Comparison of ENCODE assay signal across 9 cellular contexts in genomic region chr9:124254261-124254682, GRCh38. TPM values are rescaled to one million over a fixed set of nuclear protein-coding genes. Genes with fewer than 3 reads are reported as not detected.
DNase-seq lines count a peak whose midpoint lies in the region; ATAC-seq and TF ChIP-seq lines count a peak whose summit lies in the region.
"Had no signal": no experiment of that assay in that cellular context is flagged by ENCODE, and none has a peak within 500 bp of the region (broad histone marks: within the 10 kb centered on the region; RNA-seq: fewer than 3 reads in every experiment).

No MANE protein-coding gene starts in this region.

- no TSS peak for BruUV-seq in OCI-LY7 (replicated peaks; lab: Mats Ljungman, UMichigan)

- intact Hi-C loops in OCI-LY7 (cut with micrococcal nuclease; ENCODE audit: unreplicated experiment), result no loop called here

- H3K79me2 ChIP-seq in OCI-LY7 (ENCODE audit: insufficient read depth, low read depth, low read length), result peaks cover 5% of the 10 kb centered on the region; the same call in 1 of the 2 replicates

- peak; percentile 40 for DNase-seq in activated T-cell treated with anti-CD3 and anti-CD28 coated beads for 24 hours (ENCODE audit: low read depth)
- DNase-seq in activated T-cell treated with anti-CD3 and anti-CD28 coated beads for 4 hours, result no peak
- peak; percentile 51 for DNase-seq in OCI-LY7 (ENCODE audit: low spot score)
- peak; percentile 22 to 69 for DNase-seq in stimulated activated CD8-positive, alpha-beta memory T cell treated with anti-CD3 and anti-CD28 coated beads, Interleukin-7, amount 100 ng/mL, for 48 hours (ENCODE audit: extremely low read depth in 1 of 2, low read depth in 1 of 2)
- DNase-seq in H4 (ENCODE audit: low spot score), result no peak
- DNase-seq in DMS 273 treated with DMSO at 0.1 percent for 48 hours (lab: John Stamatoyannopoulos, UW), result no peak
- DNase-seq in foreskin melanocyte, result no peak

- H2AFZ ChIP-seq in OCI-LY7 (ENCODE audit: low read length), result peak overlapping the region; percentile 64

- H3K36me3 ChIP-seq in OCI-LY7 (ENCODE audit: insufficient read depth, low read length), result no peaks in the 10 kb centered on the region

- peaks cover 5% of the 10 kb centered on the region; the same call in 1 of the 2 replicates for H4K20me1 ChIP-seq in OCI-LY7 (ENCODE audit: insufficient read depth, low read length)

- CTCF ChIA-PET in OCI-LY7 (lab: Charles Lee; ENCODE audit: unreplicated experiment), result no interaction called here

- POLR2A ChIA-PET in OCI-LY7 (lab: Charles Lee), result interaction anchor here (0.7 kb wide), 1 partner anchor 22 kb away, joined by 3 read pairs; no protein-coding TSS in a partner anchor

- no peak for TF ChIP-seq CTCF in OCI-LY7 (conservative IDR thresholded peaks at IDR 0.05; ENCODE audit: low read length)

- peak; percentile 43 for ATAC-seq in HG02623 (IDR thresholded peaks at IDR 0.05; ENCODE audit: unreplicated experiment)

- H3K27ac ChIP-seq in OCI-LY7 (ENCODE audit: low read depth, low read length, poor library complexity, severe bottlenecking), result peak overlapping the region; percentile 29
- H3K27ac ChIP-seq: C4-2B had no signal

- no peaks in the 10 kb centered on the region for H3K9me2 ChIP-seq in OCI-LY7 (ENCODE audit: insufficient read depth, low read length)

- H3K4me3 ChIP-seq in OCI-LY7 (ENCODE audit: low read depth, low read length, poor library complexity, severe bottlenecking), result peak overlapping the region; percentile 15

- no peaks in the 10 kb centered on the region for H3K9me3 ChIP-seq in OCI-LY7 (ENCODE audit: low read length)

- H3K4me1 ChIP-seq in OCI-LY7 (ENCODE audit: insufficient read depth, low read length, poor library complexity, severe bottlenecking), result peaks cover 48% of the 10 kb centered on the region

- peak overlapping the region; percentile 43 for H3K4me2 ChIP-seq in OCI-LY7 (ENCODE audit: low read length)

RNA-seq across cellular contexts. Expression of gene NEK6, which starts 3.5 kb away (rescaled TPM):
- 4.4 and 5.6 TPM in 2 replicates for total RNA-seq in OCI-LY7 (2014; rRNA removed; shearing (Covaris generic))
- total RNA-seq in OCI-LY7 (2022), result 12.1 and 16.4 TPM in 2 replicates
- 40.2 and 43.7 TPM in 2 replicates for total RNA-seq in H4 (2014; rRNA removed; shearing (Covaris generic))

Comparison
In these comparisons a context has a peak if more than half of its experiments do, and no peak if none do; other contexts are left out.
1. DNase-seq: peak in activated T-cell treated with anti-CD3 and anti-CD28 coated beads for 24 hours (single experiment), OCI-LY7 (single experiment) and stimulated activated CD8-positive, alpha-beta memory T cell treated with anti-CD3 and anti-CD28 coated beads, Interleukin-7, amount 100 ng/mL, for 48 hours (2 of 2); none in activated T-cell treated with anti-CD3 and anti-CD28 coated beads for 4 hours (single experiment), H4 (single experiment), DMS 273 treated with DMSO at 0.1 percent for 48 hours (single experiment) and foreskin melanocyte (single experiment).